ENCODE assay signal across 31 cellular contexts in genomic region chr13:84588023-84588422, GRCh38.
"Had no signal": no experiment of that assay in that cellular context is flagged by ENCODE, and none has a peak within 500 bp of the region (broad histone marks: within the 10 kb centered on the region; RNA-seq: fewer than 3 reads in every experiment).

No MANE protein-coding gene starts in this region.

- H3K27ac ChIP-seq: adrenal gland, body of pancreas, esophagus muscularis mucosa, foreskin keratinocyte, gastrocnemius medialis, heart left ventricle had no signal

- H3K4me3 ChIP-seq: adrenal gland, body of pancreas, esophagus muscularis mucosa, gastrocnemius medialis, heart left ventricle had no signal

- H3K9me3 ChIP-seq: adrenal gland, body of pancreas, esophagus muscularis mucosa, gastrocnemius medialis, heart left ventricle had no signal

- FAIRE-seq: colon had no signal

- H3K36me3 ChIP-seq: adrenal gland, esophagus muscularis mucosa, gastrocnemius medialis, heart left ventricle had no signal

- H3K4me1 ChIP-seq: adrenal gland, body of pancreas, esophagus muscularis mucosa, foreskin keratinocyte, gastrocnemius medialis, heart left ventricle had no signal

- DNase-seq: activated CD4-positive, alpha-beta memory T cell treated with anti-CD3 and anti-CD28 coated beads for 36 hours; activated CD4-positive, alpha-beta T cell treated with anti-CD3 and anti-CD28 coated beads for 36 hours; activated CD4-positive, alpha-beta T cell treated with anti-CD3 and anti-CD28 coated beads, Interleukin-2, amount 10 ng/mL, durations not matched to agents 24 days and 14 days; activated CD4-positive, CD25-positive, alpha-beta regulatory T cell; activated CD4-positive, CD25-positive, alpha-beta regulatory T cell treated with anti-CD3 and anti-CD28 coated beads, Interleukin-2, amount 50 U/mL, for 72 hours; activated CD8-positive, alpha-beta memory T cell treated with anti-CD3 and anti-CD28 coated beads, Interleukin-2, amount 10 ng/mL, durations not matched to agents 7 days and 5 days; activated CD8-positive, alpha-beta memory T cell treated with anti-CD3 and anti-CD28 coated beads, Interleukin-2, amount 50 U/mL, for 4 hours; activated CD8-positive, alpha-beta T cell treated with anti-CD3 and anti-CD28 coated beads, Interleukin-2, amount 10 ng/mL, durations not matched to agents 7 days and 5 days; activated effector memory CD4-positive, alpha-beta T cell treated with anti-CD3 and anti-CD28 coated beads, Interleukin-2, amount 50 U/mL, for 16 hours; activated naive CD4-positive, alpha-beta T cell treated with anti-CD3 and anti-CD28 coated beads for 36 hours; activated naive CD8-positive, alpha-beta T cell treated with anti-CD3 and anti-CD28 coated beads for 36 hours; activated naive CD8-positive, alpha-beta T cell treated with anti-CD3 and anti-CD28 coated beads, Interleukin-2, amount 50 U/mL, for 24 hours; activated T-cell treated with anti-CD3 and anti-CD28 coated beads, Interleukin-2, amount 50 U/mL, for 1 hour; activated T-cell treated with anti-CD3 and anti-CD28 coated beads, Interleukin-2, amount 50 U/mL, for 48 hours; adrenal gland; amygdala; aorta; body of pancreas; caudate nucleus; cortex of kidney; dermis blood vessel endothelial cell; effector CD4-positive, alpha-beta T cell; effector memory CD8-positive, alpha-beta T cell; erythroblast; foreskin keratinocyte; gastrocnemius medialis; glutamatergic neuron; heart left ventricle; T-helper 2 cell had no signal

- H3K27me3 ChIP-seq: adrenal gland, body of pancreas, esophagus muscularis mucosa, foreskin keratinocyte, gastrocnemius medialis, heart left ventricle had no signal
